Comparison of ENCODE assay signal across 26 cellular contexts in the genomic region with DNA sequence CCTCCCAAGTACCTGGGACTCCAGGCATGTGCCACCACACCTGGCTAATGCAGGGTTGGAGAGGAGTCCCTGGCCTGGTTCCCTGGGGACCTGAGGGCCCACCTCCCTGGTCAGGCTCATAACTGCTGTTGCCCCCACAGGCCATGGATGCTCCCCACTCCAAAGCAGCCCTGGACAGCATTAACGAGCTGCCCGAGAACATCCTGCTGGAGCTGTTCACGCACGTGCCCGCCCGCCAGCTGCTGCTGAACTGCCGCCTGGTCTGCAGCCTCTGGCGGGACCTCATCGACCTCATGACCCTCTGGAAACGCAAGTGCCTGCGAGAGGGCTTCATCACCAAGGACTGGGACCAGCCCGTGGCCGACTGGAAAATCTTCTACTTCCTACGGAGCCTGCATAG. TPM values are rescaled to one million over a fixed set of nuclear protein-coding genes. Genes with fewer than 3 reads are reported as not detected.
DNase-seq lines count a peak whose midpoint lies in the region; ATAC-seq, FAIRE-seq and TF ChIP-seq lines count a peak whose summit lies in the region.
"Had no signal": no experiment of that assay in that cellular context is flagged by ENCODE, and none has a peak within 500 bp of the region (broad histone marks: within the 10 kb centered on the region; RNA-seq: fewer than 3 reads in every experiment).

No MANE protein-coding gene starts in this region.

- intact Hi-C loops in HepG2 (cut with micrococcal nuclease; ENCODE audit: unreplicated experiment) = no loop called here
- intact Hi-C loops in right lobe of liver (cut with DNase I) = no loop called here

- POLR2A ChIA-PET in HepG2 (lab: Yijun Ruan, JAX) = no interaction called here

- TF ChIP-seq CTCF in HepG2 (CRISPR knock-in tag; IDR thresholded peaks at IDR 0.05) = no peak
- TF ChIP-seq CTCF in right lobe of liver (IDR thresholded peaks at IDR 0.05) = no peak
- TF ChIP-seq CTCF in endodermal cell (conservative IDR thresholded peaks at IDR 0.05) = no peak

- no peaks in the 10 kb centered on the region for H3K4me1 Mint-ChIP-seq in endodermal cell
- H3K4me1 Mint-ChIP-seq in stimulated activated memory B cell treated with anti-CD40 and anti-IgM and Interleukin-4, amounts not matched to agents 10 μg/mL and 1 μg/mL and 100 μg/mL, for 72 hours = peaks cover 28% of the 10 kb centered on the region

- TF ChIP-seq POLR2A in HepG2 (IDR thresholded peaks at IDR 0.05; ENCODE audit: insufficient read depth in 1 of 2, low read depth in 2 of 2, low read length in 2 of 2) (no peak), right lobe of liver (IDR thresholded peaks at IDR 0.05) (no peak)

- no peak overlapping the region for H3K4me3 Mint-ChIP-seq in endodermal cell
- H3K4me3 Mint-ChIP-seq in stimulated activated memory B cell treated with anti-CD40 and anti-IgM and Interleukin-4, amounts not matched to agents 10 μg/mL and 1 μg/mL and 100 μg/mL, for 72 hours = no peak overlapping the region
- H3K4me3 Mint-ChIP-seq: HFFc6 had no signal

- no peak overlapping the region for H3K4me3 ChIP-seq in HepG2 (replicated peaks in 1 of 3; ENCODE audit: insufficient read depth in 1 of 3, low read depth in 2 of 3, low read length in 3 of 3)
- H3K4me3 ChIP-seq in right lobe of liver = no peak overlapping the region
- no peak overlapping the region for H3K4me3 ChIP-seq in endodermal cell (ENCODE audit: low read length)
- H3K4me3 ChIP-seq: HAP-1 had no signal

- H3K27ac ChIP-seq in HepG2 (ENCODE audit: extremely low read length, insufficient read depth, low read length) (no peak overlapping the region), right lobe of liver (no peak overlapping the region), endodermal cell (ENCODE audit: low read depth, low read length) (no peak overlapping the region)
- H3K27ac ChIP-seq: KMS-11 had no signal

- H3K9ac ChIP-seq in HepG2 (ENCODE audit: insufficient read depth, low read depth, low read length) = no peak overlapping the region
- H3K9ac ChIP-seq in endodermal cell (ENCODE audit: extremely low read depth, low read length, poor library complexity, severe bottlenecking) = no peak overlapping the region
- H3K9ac ChIP-seq: KMS-11 had no signal

- H2AFZ ChIP-seq in HepG2 (ENCODE audit: low read length) = no peak overlapping the region

- DNase-seq in HepG2 (ENCODE audit: low spot score) (no peak), right lobe of liver (no peak), endodermal cell (peak; percentile 52), NAMALWA (ENCODE audit: low spot score) (no peak)
- DNase-seq: 8988T; ACHN; CD4-positive, alpha-beta T cell; GOT3; HFFc6; IMR-90; MM.1S; NCI-H1048; NCI-H1417; NCI-H1694; NCI-H2029 treated with DMSO at 0.1 percent for 48 hours; NCI-H446 treated with DMSO at 0.1 percent for 48 hours; NCI-H526; SHP77 treated with DMSO at 0.1 percent for 48 hours had no signal

- H3K9me3 ChIP-seq in HepG2 (ENCODE audit: low read length) (no peaks in the 10 kb centered on the region), right lobe of liver (no peaks in the 10 kb centered on the region), endodermal cell (ENCODE audit: control insufficient read depth, low read length) (no peaks in the 10 kb centered on the region)
- H3K9me3 ChIP-seq: HAP-1 had no signal

- no TSS peak for BruUV-seq in HepG2 (replicated peaks; lab: Mats Ljungman, UMichigan)

- in situ Hi-C loops in HepG2 (cut with HindIII; ENCODE audit: extremely low pct_ligation_motif_present, low pct_unique_long_range_greater_than_20kb) = no loop called here

- no peak for TF ChIP-seq RAD21 in HepG2 (CRISPR knock-in tag; IDR thresholded peaks at IDR 0.05)

- CTCF ChIA-PET in HepG2 (lab: Yijun Ruan, JAX; ENCODE audit: low intra/inter-chr PET ratio, low total read pairs) = no interaction called here

- H3K4me1 ChIP-seq in HepG2 (ENCODE audit: insufficient read depth, low read length) (peaks cover 45% of the 10 kb centered on the region), right lobe of liver (peaks cover 0 to 28% (median 7%) of the 10 kb centered on the region in 4 donors), endodermal cell (ENCODE audit: control insufficient read depth, insufficient read depth, low read length) (no peaks in the 10 kb centered on the region)

- no peaks in the 10 kb centered on the region for H4K20me1 ChIP-seq in HepG2 (ENCODE audit: insufficient read depth, low read length)

- H3K36me3 Mint-ChIP-seq in endodermal cell (ENCODE audit: low read depth) = peaks cover 38% of the 10 kb centered on the region
- peaks cover 15% of the 10 kb centered on the region for H3K36me3 Mint-ChIP-seq in stimulated activated memory B cell treated with anti-CD40 and anti-IgM and Interleukin-4, amounts not matched to agents 10 μg/mL and 1 μg/mL and 100 μg/mL, for 72 hours

- no peak for ATAC-seq in HepG2
- no peak for ATAC-seq in right lobe of liver
- ATAC-seq in stimulated activated memory B cell treated with anti-CD40 and anti-IgM and Interleukin-4, amounts not matched to agents 10 μg/mL and 1 μg/mL and 100 μg/mL, for 72 hours = no peak
- no peak for ATAC-seq in GM21737 (IDR thresholded peaks at IDR 0.05; ENCODE audit: unreplicated experiment)
- ATAC-seq: Panc1 had no signal

- H3K27me3 Mint-ChIP-seq in endodermal cell (ENCODE audit: insufficient read depth) = peaks cover 4% of the 10 kb centered on the region
- H3K27me3 Mint-ChIP-seq in stimulated activated memory B cell treated with anti-CD40 and anti-IgM and Interleukin-4, amounts not matched to agents 10 μg/mL and 1 μg/mL and 100 μg/mL, for 72 hours = no peaks in the 10 kb centered on the region
- H3K27me3 Mint-ChIP-seq: CD4-positive, alpha-beta T cell had no signal

- H3K4me2 ChIP-seq in HepG2 (ENCODE audit: low read depth, low read length) = no peak overlapping the region
- H3K4me2 ChIP-seq: KMS-11 had no signal

- H3K27ac Mint-ChIP-seq in endodermal cell = no peak overlapping the region
- H3K27ac Mint-ChIP-seq in stimulated activated memory B cell treated with anti-CD40 and anti-IgM and Interleukin-4, amounts not matched to agents 10 μg/mL and 1 μg/mL and 100 μg/mL, for 72 hours = peak overlapping the region; percentile 38
- H3K27ac Mint-ChIP-seq: CD4-positive, alpha-beta T cell; HFFc6 had no signal

- FAIRE-seq in HepG2 (lab: Jason Lieb, UNC) = no peak
- FAIRE-seq: D721Med, GM18507 had no signal

- WGBS in HepG2 (ENCODE audit: low lambda C conversion rate) = no CpG with 5 or more reads among the region's 14 CpGs
- WGBS in right lobe of liver (ENCODE audit: insufficient coverage, low coverage, low lambda C conversion rate, missing lambda C conversion rate) = 80% methylated on average over 1 of the region's 14 CpGs
- 92 to 94% methylated on average over 13 to 14 of the region's 14 CpGs for WGBS in endodermal cell (ENCODE audit: insufficient coverage in 1 of 2, insufficient read length in 1 of 2), 2 experiments

- TF ChIP-seq EP300 in HepG2 (IDR thresholded peaks at IDR 0.05; ENCODE audit: low read depth in 2 of 2, low read length in 2 of 2) = no peak
- TF ChIP-seq EP300 in HepG2 (CRISPR knock-in tag; IDR thresholded peaks at IDR 0.05; ENCODE audit: borderline replicate concordance) = no peak

- no peaks in the 10 kb centered on the region for H3K27me3 ChIP-seq in HepG2 (ENCODE audit: control insufficient read depth in 1 of 2, insufficient read depth in 2 of 2, low read length in 2 of 2)
- no peaks in the 10 kb centered on the region for H3K27me3 ChIP-seq in right lobe of liver
- H3K27me3 ChIP-seq in endodermal cell (ENCODE audit: control insufficient read depth, insufficient read depth, low read length, poor library complexity, severe bottlenecking) = peaks cover 3% of the 10 kb centered on the region

- H3K36me3 ChIP-seq in HepG2 (replicated peaks in 1 of 2; ENCODE audit: control insufficient read depth in 1 of 2, insufficient read depth in 2 of 2, low read length in 2 of 2) = peaks cover 1 to 7% of the 10 kb centered on the region in 2 experiments; a peak in 4 of 5 replicates
- peaks cover 0 to 4% (median 0%) of the 10 kb centered on the region in 4 donors for H3K36me3 ChIP-seq in right lobe of liver
- H3K36me3 ChIP-seq in endodermal cell (ENCODE audit: control insufficient read depth, insufficient read depth, low read length) = peaks cover 3% of the 10 kb centered on the region

- no peaks in the 10 kb centered on the region for H3K9me3 Mint-ChIP-seq in endodermal cell
- no peaks in the 10 kb centered on the region for H3K9me3 Mint-ChIP-seq in stimulated activated memory B cell treated with anti-CD40 and anti-IgM and Interleukin-4, amounts not matched to agents 10 μg/mL and 1 μg/mL and 100 μg/mL, for 72 hours
- H3K9me3 Mint-ChIP-seq: CD4-positive, alpha-beta T cell; HFFc6 had no signal

- H3K79me2 ChIP-seq in HepG2 (ENCODE audit: insufficient read depth, low read length) = no peaks in the 10 kb centered on the region

RNA-seq across cellular contexts. Expression of a gene that starts 4.5 kb away (rescaled TPM):
- total RNA-seq in HepG2 (2016; rRNA removed; fragmentation: Illumina TruSeq; extraction: Trizol) (10.0 and 10.7 TPM in 2 replicates), right lobe of liver (10 to 100 TPM in 4 of 6 experiments, 1 to 10 TPM in 2; 7.0 to 21.1 (median 11.5) TPM), endodermal cell (1 to 10 TPM; 2.7 to 4.1 TPM)
- 21.0 and 25.0 TPM in 2 replicates for total RNA-seq in HepG2 (2016; cell fraction: cytosol; rRNA removed; fragmentation: Illumina TruSeq; extraction: Trizol; ENCODE audit: low read depth)
- 8.7 and 9.5 TPM in 2 replicates for total RNA-seq in HepG2 (2016; cell fraction: insoluble cytoplasmic fraction; rRNA removed; fragmentation: Illumina TruSeq; extraction: Trizol)
- 20.2 and 24.8 TPM in 2 replicates for total RNA-seq in HepG2 (2016; cell fraction: membrane; rRNA removed; fragmentation: Illumina TruSeq; extraction: Trizol)
- total RNA-seq in HepG2 (2016; cell fraction: nucleus; rRNA removed; fragmentation: Illumina TruSeq; extraction: Trizol) = 4.0 and 5.2 TPM in 2 replicates
- polyA plus RNA-seq in HepG2 (2011; rRNA removed) = 8.0 and 8.1 TPM in 2 replicates
- 7.1 and 10.5 TPM in 2 replicates for polyA plus RNA-seq in HepG2 (2011; cell fraction: cytosol; rRNA removed)
- polyA plus RNA-seq in HepG2 (2011; cell fraction: nucleus; rRNA removed) = 3.5 and 4.5 TPM in 2 replicates
- polyA plus RNA-seq in HepG2 (2012) = 2.1 and 2.9 TPM in 2 replicates
- polyA plus RNA-seq in HepG2 (2016; cell fraction: cytosol; fragmentation: Illumina TruSeq; extraction: Trizol; ENCODE audit: low read depth) = 34.0 and 38.4 TPM in 2 replicates
- polyA plus RNA-seq in HepG2 (2016; cell fraction: insoluble cytoplasmic fraction; fragmentation: Illumina TruSeq; extraction: Trizol; ENCODE audit: low read depth) = 11.8 and 12.6 TPM in 2 replicates
- polyA plus RNA-seq in HepG2 (2016; cell fraction: membrane; fragmentation: Illumina TruSeq; extraction: Trizol; ENCODE audit: low read depth) = 23.7 and 27.8 TPM in 2 replicates
- 9.0 and 9.5 TPM in 2 replicates for polyA plus RNA-seq in HepG2 (2016; cell fraction: nucleus; fragmentation: Illumina TruSeq; extraction: Trizol; ENCODE audit: insufficient read depth, low read depth)
- polyA minus RNA-seq in HepG2 (2011; rRNA and poly(A)+ RNA removed; ENCODE audit: low replicate concordance) = 3.3 and 10.2 TPM in 2 replicates
- polyA minus RNA-seq in HepG2 (2011; cell fraction: cytosol; rRNA and poly(A)+ RNA removed) = 2.5 and 3.6 TPM in 2 replicates
- 0.64 and 1.1 TPM in 2 replicates for polyA minus RNA-seq in HepG2 (2011; cell fraction: nucleus; rRNA and poly(A)+ RNA removed)
- polyA plus RNA-seq in endodermal cell (2013, experiment 1 of 2) = 2.8 TPM
- polyA plus RNA-seq in endodermal cell (2013, experiment 2 of 2) = 2.0 TPM
- total RNA-seq: G401 had no signal

RNA-seq across cellular contexts. Expression of a gene that starts 12.4 kb away (rescaled TPM):
- total RNA-seq in HepG2 (2016; rRNA removed; fragmentation: Illumina TruSeq; extraction: Trizol) = 37.6 and 53.8 TPM in 2 replicates
- total RNA-seq in HepG2 (2016; cell fraction: cytosol; rRNA removed; fragmentation: Illumina TruSeq; extraction: Trizol; ENCODE audit: low read depth) = 164 and 195 TPM in 2 replicates
- 34.8 and 55.0 TPM in 2 replicates for total RNA-seq in HepG2 (2016; cell fraction: insoluble cytoplasmic fraction; rRNA removed; fragmentation: Illumina TruSeq; extraction: Trizol)
- 127 and 152 TPM in 2 replicates for total RNA-seq in HepG2 (2016; cell fraction: membrane; rRNA removed; fragmentation: Illumina TruSeq; extraction: Trizol)
- 28.6 and 32.6 TPM in 2 replicates for total RNA-seq in HepG2 (2016; cell fraction: nucleus; rRNA removed; fragmentation: Illumina TruSeq; extraction: Trizol)
- polyA plus RNA-seq in HepG2 (2011; rRNA removed) = 51.8 and 53.0 TPM in 2 replicates
- polyA plus RNA-seq in HepG2 (2011; cell fraction: cytosol; rRNA removed) = 56.2 and 86.8 TPM in 2 replicates
- polyA plus RNA-seq in HepG2 (2011; cell fraction: nucleus; rRNA removed) = 69.0 and 73.0 TPM in 2 replicates
- polyA plus RNA-seq in HepG2 (2012) = 33.6 and 38.0 TPM in 2 replicates
- 231 and 260 TPM in 2 replicates for polyA plus RNA-seq in HepG2 (2016; cell fraction: cytosol; fragmentation: Illumina TruSeq; extraction: Trizol; ENCODE audit: low read depth)
- 43.5 and 51.8 TPM in 2 replicates for polyA plus RNA-seq in HepG2 (2016; cell fraction: insoluble cytoplasmic fraction; fragmentation: Illumina TruSeq; extraction: Trizol; ENCODE audit: low read depth)
- 147 and 163 TPM in 2 replicates for polyA plus RNA-seq in HepG2 (2016; cell fraction: membrane; fragmentation: Illumina TruSeq; extraction: Trizol; ENCODE audit: low read depth)
- 60.5 and 63.4 TPM in 2 replicates for polyA plus RNA-seq in HepG2 (2016; cell fraction: nucleus; fragmentation: Illumina TruSeq; extraction: Trizol; ENCODE audit: insufficient read depth, low read depth)
- 65.7 and 126 TPM in 2 replicates for polyA minus RNA-seq in HepG2 (2011; rRNA and poly(A)+ RNA removed; ENCODE audit: low replicate concordance)
- polyA minus RNA-seq in HepG2 (2011; cell fraction: cytosol; rRNA and poly(A)+ RNA removed) = 20.8 and 24.6 TPM in 2 replicates
- 15.5 and 18.3 TPM in 2 replicates for polyA minus RNA-seq in HepG2 (2011; cell fraction: nucleus; rRNA and poly(A)+ RNA removed)
- total RNA-seq in right lobe of liver = 10 to 100 TPM; 18.0 to 66.4 (median 29.7) TPM
- total RNA-seq in endodermal cell = 100 to 1,000 TPM; 128 to 132 TPM
- polyA plus RNA-seq in endodermal cell (2013, experiment 1 of 2) = 153 TPM
- 130 TPM for polyA plus RNA-seq in endodermal cell (2013, experiment 2 of 2)

RNA-seq across cellular contexts. Expression of a gene that starts 13.8 kb away (rescaled TPM):
- 13.4 and 22.4 TPM in 2 replicates for total RNA-seq in HepG2 (2016; rRNA removed; fragmentation: Illumina TruSeq; extraction: Trizol)
- total RNA-seq in HepG2 (2016; cell fraction: cytosol; rRNA removed; fragmentation: Illumina TruSeq; extraction: Trizol; ENCODE audit: low read depth) = 8.3 and 9.2 TPM in 2 replicates
- 13.9 and 21.3 TPM in 2 replicates for total RNA-seq in HepG2 (2016; cell fraction: insoluble cytoplasmic fraction; rRNA removed; fragmentation: Illumina TruSeq; extraction: Trizol)
- 11.8 and 12.2 TPM in 2 replicates for total RNA-seq in HepG2 (2016; cell fraction: membrane; rRNA removed; fragmentation: Illumina TruSeq; extraction: Trizol)
- 27.2 and 30.0 TPM in 2 replicates for total RNA-seq in HepG2 (2016; cell fraction: nucleus; rRNA removed; fragmentation: Illumina TruSeq; extraction: Trizol)
- polyA plus RNA-seq in HepG2 (2011; rRNA removed) = 27.9 and 31.2 TPM in 2 replicates
- polyA plus RNA-seq in HepG2 (2011; cell fraction: cytosol; rRNA removed) = 15.5 and 22.9 TPM in 2 replicates
- polyA plus RNA-seq in HepG2 (2011; cell fraction: nucleus; rRNA removed) = 216 and 281 TPM in 2 replicates
- 14.5 and 21.6 TPM in 2 replicates for polyA plus RNA-seq in HepG2 (2012)
- polyA plus RNA-seq in HepG2 (2016; cell fraction: cytosol; fragmentation: Illumina TruSeq; extraction: Trizol; ENCODE audit: low read depth) = 6.4 and 7.6 TPM in 2 replicates
- 16.6 and 20.5 TPM in 2 replicates for polyA plus RNA-seq in HepG2 (2016; cell fraction: insoluble cytoplasmic fraction; fragmentation: Illumina TruSeq; extraction: Trizol; ENCODE audit: low read depth)
- 10.7 and 11.0 TPM in 2 replicates for polyA plus RNA-seq in HepG2 (2016; cell fraction: membrane; fragmentation: Illumina TruSeq; extraction: Trizol; ENCODE audit: low read depth)
- polyA plus RNA-seq in HepG2 (2016; cell fraction: nucleus; fragmentation: Illumina TruSeq; extraction: Trizol; ENCODE audit: insufficient read depth, low read depth) = 63.3 and 73.9 TPM in 2 replicates
- 6.4 and 37.9 TPM in 2 replicates for polyA minus RNA-seq in HepG2 (2011; rRNA and poly(A)+ RNA removed; ENCODE audit: low replicate concordance)
- 5.6 and 11.0 TPM in 2 replicates for polyA minus RNA-seq in HepG2 (2011; cell fraction: cytosol; rRNA and poly(A)+ RNA removed)
- polyA minus RNA-seq in HepG2 (2011; cell fraction: nucleus; rRNA and poly(A)+ RNA removed) = 63.7 and 77.4 TPM in 2 replicates
- total RNA-seq in right lobe of liver = 10 to 100 TPM in 4 of 6 experiments, 1 to 10 TPM in 2; 8.7 to 15.3 (median 10.5) TPM
- total RNA-seq in endodermal cell = 10 to 100 TPM; 29.1 to 39.1 TPM
- 23.4 TPM for polyA plus RNA-seq in endodermal cell (2013, experiment 1 of 2)
- polyA plus RNA-seq in endodermal cell (2013, experiment 2 of 2) = 15.7 TPM

RNA-seq across cellular contexts. Expression of a gene that starts 14.3 kb away (rescaled TPM):
- 112 and 118 TPM in 2 replicates for total RNA-seq in HepG2 (2016; rRNA removed; fragmentation: Illumina TruSeq; extraction: Trizol)
- total RNA-seq in HepG2 (2016; cell fraction: cytosol; rRNA removed; fragmentation: Illumina TruSeq; extraction: Trizol; ENCODE audit: low read depth) = 24.1 and 26.6 TPM in 2 replicates
- total RNA-seq in HepG2 (2016; cell fraction: insoluble cytoplasmic fraction; rRNA removed; fragmentation: Illumina TruSeq; extraction: Trizol) = 117 and 122 TPM in 2 replicates
- 42.0 and 46.9 TPM in 2 replicates for total RNA-seq in HepG2 (2016; cell fraction: membrane; rRNA removed; fragmentation: Illumina TruSeq; extraction: Trizol)
- total RNA-seq in HepG2 (2016; cell fraction: nucleus; rRNA removed; fragmentation: Illumina TruSeq; extraction: Trizol) = 44.1 and 50.6 TPM in 2 replicates
- polyA plus RNA-seq in HepG2 (2011; rRNA removed) = 79.1 and 79.3 TPM in 2 replicates
- polyA plus RNA-seq in HepG2 (2011; cell fraction: cytosol; rRNA removed) = 111 and 159 TPM in 2 replicates
- polyA plus RNA-seq in HepG2 (2011; cell fraction: nucleus; rRNA removed) = 117 and 119 TPM in 2 replicates
- 56.3 and 79.3 TPM in 2 replicates for polyA plus RNA-seq in HepG2 (2012)
- polyA plus RNA-seq in HepG2 (2016; cell fraction: cytosol; fragmentation: Illumina TruSeq; extraction: Trizol; ENCODE audit: low read depth) = 32.5 and 36.0 TPM in 2 replicates
- 190 and 198 TPM in 2 replicates for polyA plus RNA-seq in HepG2 (2016; cell fraction: insoluble cytoplasmic fraction; fragmentation: Illumina TruSeq; extraction: Trizol; ENCODE audit: low read depth)
- 55.6 and 59.6 TPM in 2 replicates for polyA plus RNA-seq in HepG2 (2016; cell fraction: membrane; fragmentation: Illumina TruSeq; extraction: Trizol; ENCODE audit: low read depth)
- polyA plus RNA-seq in HepG2 (2016; cell fraction: nucleus; fragmentation: Illumina TruSeq; extraction: Trizol; ENCODE audit: insufficient read depth, low read depth) = 151 and 157 TPM in 2 replicates
- polyA minus RNA-seq in HepG2 (2011; rRNA and poly(A)+ RNA removed; ENCODE audit: low replicate concordance) = 7.8 and 69.7 TPM in 2 replicates
- polyA minus RNA-seq in HepG2 (2011; cell fraction: cytosol; rRNA and poly(A)+ RNA removed) = 28.6 and 33.3 TPM in 2 replicates
- 16.7 and 18.5 TPM in 2 replicates for polyA minus RNA-seq in HepG2 (2011; cell fraction: nucleus; rRNA and poly(A)+ RNA removed)
- 10 to 100 TPM in 4 of 6 experiments, 1 to 10 TPM in 2; 6.6 to 23.7 (median 16.0) TPM for total RNA-seq in right lobe of liver
- total RNA-seq in endodermal cell = 10 to 100 TPM; 14.1 to 32.0 TPM
- polyA plus RNA-seq in endodermal cell (2013, experiment 1 of 2) = 6.0 TPM
- polyA plus RNA-seq in endodermal cell (2013, experiment 2 of 2) = 4.3 TPM

RNA-seq across cellular contexts. Expression of a gene that starts 23.0 kb away (rescaled TPM):
- 0.02 TPM in 1 of 2 replicates, not detected in the other for total RNA-seq in HepG2 (2016; rRNA removed; fragmentation: Illumina TruSeq; extraction: Trizol)
- not detected in 2 replicates for total RNA-seq in HepG2 (2016; cell fraction: cytosol; rRNA removed; fragmentation: Illumina TruSeq; extraction: Trizol; ENCODE audit: low read depth)
- 0.02 TPM in 1 of 2 replicates, not detected in the other for total RNA-seq in HepG2 (2016; cell fraction: insoluble cytoplasmic fraction; rRNA removed; fragmentation: Illumina TruSeq; extraction: Trizol)
- total RNA-seq in HepG2 (2016; cell fraction: membrane; rRNA removed; fragmentation: Illumina TruSeq; extraction: Trizol) = not detected in 2 replicates
- total RNA-seq in HepG2 (2016; cell fraction: nucleus; rRNA removed; fragmentation: Illumina TruSeq; extraction: Trizol) = not detected in 2 replicates
- polyA plus RNA-seq in HepG2 (2011; rRNA removed) = not detected in 2 replicates
- polyA plus RNA-seq in HepG2 (2011; cell fraction: cytosol; rRNA removed) = under 0.01 TPM in 1 of 2 replicates, not detected in the other
- polyA plus RNA-seq in HepG2 (2011; cell fraction: nucleus; rRNA removed) = not detected in 2 replicates
- polyA plus RNA-seq in HepG2 (2012) = not detected in 2 replicates
- polyA plus RNA-seq in HepG2 (2016; cell fraction: cytosol; fragmentation: Illumina TruSeq; extraction: Trizol; ENCODE audit: low read depth) = not detected in 2 replicates
- not detected in 2 replicates for polyA plus RNA-seq in HepG2 (2016; cell fraction: insoluble cytoplasmic fraction; fragmentation: Illumina TruSeq; extraction: Trizol; ENCODE audit: low read depth)
- polyA plus RNA-seq in HepG2 (2016; cell fraction: membrane; fragmentation: Illumina TruSeq; extraction: Trizol; ENCODE audit: low read depth) = not detected in 2 replicates
- 0.05 TPM in 1 of 2 replicates, not detected in the other for polyA plus RNA-seq in HepG2 (2016; cell fraction: nucleus; fragmentation: Illumina TruSeq; extraction: Trizol; ENCODE audit: insufficient read depth, low read depth)
- 0.09 and 0.10 TPM in 2 replicates for polyA minus RNA-seq in HepG2 (2011; rRNA and poly(A)+ RNA removed; ENCODE audit: low replicate concordance)
- not detected in 2 replicates for polyA minus RNA-seq in HepG2 (2011; cell fraction: cytosol; rRNA and poly(A)+ RNA removed)
- polyA minus RNA-seq in HepG2 (2011; cell fraction: nucleus; rRNA and poly(A)+ RNA removed) = not detected in 2 replicates
- total RNA-seq in right lobe of liver = not detected
- total RNA-seq in endodermal cell = 1 to 10 TPM; 5.4 to 6.0 TPM
- 42.1 TPM for polyA plus RNA-seq in endodermal cell (2013, experiment 1 of 2)
- 39.2 TPM for polyA plus RNA-seq in endodermal cell (2013, experiment 2 of 2)
- total RNA-seq: HFFc6 had no signal
